In genomic region chr1:202692959-202693555, GRCh38 we compare ENCODE assay signal across 7 cellular contexts. TPM values are rescaled to one million over a fixed set of nuclear protein-coding genes. Genes with fewer than 3 reads are reported as not detected.
DNase-seq lines count a peak whose midpoint lies in the region; ATAC-seq and TF ChIP-seq lines count a peak whose summit lies in the region.

No MANE protein-coding gene starts in this region.

- no peaks in the 10 kb centered on the region for H3K4me1 ChIP-seq in effector memory CD4-positive, alpha-beta T cell (ENCODE audit: control insufficient read depth, insufficient read depth, low read length, poor library complexity, severe bottlenecking)

- no peaks in the 10 kb centered on the region for H3K4me1 Mint-ChIP-seq in mesothelial cell of epicardium

- DNase-seq in NB4 (ENCODE audit: low read depth), result peak; percentile 78
- peak; percentile 68 for DNase-seq in activated CD4-positive, alpha-beta T cell treated with anti-CD3 and anti-CD28 coated beads, Interleukin-2, amount 50 U/mL, for 1 hour
- DNase-seq in effector memory CD4-positive, alpha-beta T cell, result peak; percentile 18 to 29 (median 19)
- DNase-seq in mesothelial cell of epicardium (ENCODE audit: low spot score in 2 of 2, unreplicated experiment in 2 of 2), result peak; percentile 82 to 88
- peak; percentile 20 to 43 for DNase-seq in stimulated activated CD8-positive, alpha-beta memory T cell treated with anti-CD3 and anti-CD28 coated beads, Interleukin-7, amount 100 ng/mL, for 1 hour (ENCODE audit: low read depth in 2 of 2)

- peak; percentile 34; the same call in 2 of the 3 replicates for TF ChIP-seq CTCF in GM12872 (IDR thresholded peaks at IDR 0.05; ENCODE audit: insufficient read depth, low read depth, low read length)
- peak; percentile 23 for TF ChIP-seq CTCF in NB4 (IDR thresholded peaks at IDR 0.05; ENCODE audit: low read depth, low read length)
- peak; percentile 36 for TF ChIP-seq CTCF in mesothelial cell of epicardium (IDR thresholded peaks at IDR 0.05; ENCODE audit: unreplicated experiment)

- peaks cover 7% of the 10 kb centered on the region for H3K27me3 ChIP-seq in effector memory CD4-positive, alpha-beta T cell (replicated peaks; ENCODE audit: control insufficient read depth, insufficient read depth, low read length, poor library complexity, severe bottlenecking)

- no peak overlapping the region for H3K4me3 ChIP-seq in NB4 (ENCODE audit: low read depth, low read length)
- H3K4me3 ChIP-seq in effector memory CD4-positive, alpha-beta T cell (ENCODE audit: insufficient read depth, low read depth, low read length, poor library complexity, severe bottlenecking), result no peak overlapping the region

- no peaks in the 10 kb centered on the region for H3K36me3 Mint-ChIP-seq in mesothelial cell of epicardium

- no peak overlapping the region for H3K27ac ChIP-seq in effector memory CD4-positive, alpha-beta T cell (ENCODE audit: insufficient read depth, low read length, poor library complexity, severe bottlenecking)

- no peak overlapping the region for H3K27ac Mint-ChIP-seq in mesothelial cell of epicardium

- H3K36me3 ChIP-seq in effector memory CD4-positive, alpha-beta T cell (ENCODE audit: control insufficient read depth, insufficient read depth, low read length), result no peaks in the 10 kb centered on the region

- ATAC-seq in GM19397 (IDR thresholded peaks at IDR 0.05; ENCODE audit: unreplicated experiment), result no peak

- no peak for TF ChIP-seq POLR2A in NB4 (IDR thresholded peaks at IDR 0.05; ENCODE audit: extremely low read depth, insufficient read length)

- peaks cover 65% of the 10 kb centered on the region for H3K27me3 Mint-ChIP-seq in mesothelial cell of epicardium (ENCODE audit: low read depth)

- no peaks in the 10 kb centered on the region for H3K9me3 ChIP-seq in effector memory CD4-positive, alpha-beta T cell (ENCODE audit: control insufficient read depth, low read length)

- no peak overlapping the region for H3K4me3 Mint-ChIP-seq in mesothelial cell of epicardium

- no peaks in the 10 kb centered on the region for H3K9me3 Mint-ChIP-seq in mesothelial cell of epicardium

RNA-seq across cellular contexts. Expression of gene SYT2, which starts 17.2 kb away (rescaled TPM):
- 3.1 to 3.3 TPM (median 3.1 TPM) in 3 replicates for total RNA-seq in mesothelial cell of epicardium

Comparison
In these comparisons a context has a peak if more than half of its experiments do, and no peak if none do; other contexts are left out.
1. DNase-seq: peak in every context shown above with its lines; median percentile 85 in mesothelial cell of epicardium; 78 in NB4; 68 in activated CD4-positive, alpha-beta T cell treated with anti-CD3 and anti-CD28 coated beads, Interleukin-2, amount 50 U/mL, for 1 hour; 32 in stimulated activated CD8-positive, alpha-beta memory T cell treated with anti-CD3 and anti-CD28 coated beads, Interleukin-7, amount 100 ng/mL, for 1 hour; 19 in effector memory CD4-positive, alpha-beta T cell.